Comparison of ENCODE assay signal across 20 cellular contexts in the genomic region with DNA sequence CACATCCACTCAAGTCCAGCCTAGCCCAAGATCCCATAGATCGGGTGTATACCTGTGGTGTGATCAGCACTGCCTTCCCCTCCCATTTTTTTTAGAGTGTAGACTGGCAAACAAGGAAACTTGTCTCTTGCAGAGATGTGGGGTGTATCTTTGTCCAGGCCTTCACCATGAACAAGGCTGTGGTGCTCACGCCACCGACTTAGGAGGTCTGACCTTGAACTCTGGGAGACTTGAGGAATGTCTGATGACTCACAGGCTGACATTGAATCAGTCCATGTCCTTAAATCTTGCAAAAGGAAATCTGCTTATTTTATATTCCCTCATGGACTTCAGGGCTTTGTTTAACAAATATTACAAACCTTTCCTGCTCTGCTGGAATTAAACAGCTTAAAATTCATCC. TPM values are rescaled to one million over a fixed set of nuclear protein-coding genes. Genes with fewer than 3 reads are reported as not detected.
DNase-seq lines count a peak whose midpoint lies in the region; ATAC-seq and TF ChIP-seq lines count a peak whose summit lies in the region.
"Had no signal": no experiment of that assay in that cellular context is flagged by ENCODE, and none has a peak within 500 bp of the region (broad histone marks: within the 10 kb centered on the region; RNA-seq: fewer than 3 reads in every experiment).

No MANE protein-coding gene starts in this region.

- peaks cover 7% of the 10 kb centered on the region for H3K4me1 Mint-ChIP-seq in endothelial cell (ENCODE audit: unreplicated experiment)
- H3K4me1 Mint-ChIP-seq in stimulated activated naive B cell treated with anti-CD40 and anti-IgM and Interleukin-4, amounts not matched to agents 10 μg/mL and 1 μg/mL and 100 μg/mL, for 72 hours: peaks cover 0 to 7% of the 10 kb centered on the region in 2 donors

- H3K27me3 ChIP-seq in mesenchymal stem cell (ENCODE audit: control insufficient read depth in 1 of 2, insufficient read depth in 1 of 2, low read length in 2 of 2): no peaks in the 10 kb centered on the region
- H3K27me3 ChIP-seq: breast epithelium had no signal

- no peak for TF ChIP-seq CTCF in AG09309 (IDR thresholded peaks at IDR 0.05; ENCODE audit: control insufficient read depth, insufficient read depth, low read depth, low read length, missing control alignments)
- no peak for TF ChIP-seq CTCF in endothelial cell (IDR thresholded peaks at IDR 0.05; ENCODE audit: unreplicated experiment)

- H2BK15ac ChIP-seq in mesenchymal stem cell (ENCODE audit: low read depth, poor library complexity, severe bottlenecking): no peak overlapping the region

- H3K18ac ChIP-seq in mesenchymal stem cell (ENCODE audit: low read depth in 1 of 2, low read length in 2 of 2): peak overlapping the region in 1 of 2 experiments; percentile 18

- no peaks in the 10 kb centered on the region for H3K36me3 Mint-ChIP-seq in endothelial cell (ENCODE audit: low read depth, unreplicated experiment)
- H3K36me3 Mint-ChIP-seq in stimulated activated naive B cell treated with anti-CD40 and anti-IgM and Interleukin-4, amounts not matched to agents 10 μg/mL and 1 μg/mL and 100 μg/mL, for 72 hours: no peaks in the 10 kb centered on the region
- H3K36me3 Mint-ChIP-seq: activated naive CD4-positive, alpha-beta T cell treated with anti-CD3 and anti-CD28 coated beads, Interleukin-2, amount 10 ng/mL, durations not matched to agents 7 days and 5 days; immature natural killer cell had no signal

- H3K79me1 ChIP-seq in mesenchymal stem cell (replicated peaks; ENCODE audit: low read length, poor library complexity, severe bottlenecking): no peaks in the 10 kb centered on the region

- peak overlapping the region; percentile 23 for H3K27ac ChIP-seq in mesenchymal stem cell (ENCODE audit: low read length, poor library complexity, severe bottlenecking)
- H3K27ac ChIP-seq: breast epithelium had no signal

- no peaks in the 10 kb centered on the region for H3K36me3 ChIP-seq in mesenchymal stem cell (ENCODE audit: control insufficient read depth in 1 of 2, insufficient read depth in 2 of 2, low read depth in 1 of 2, low read length in 2 of 2)
- H3K36me3 ChIP-seq: breast epithelium had no signal

- peak overlapping the region; percentile 61 for H3K27ac Mint-ChIP-seq in endothelial cell (ENCODE audit: unreplicated experiment)
- H3K27ac Mint-ChIP-seq in stimulated activated naive B cell treated with anti-CD40 and anti-IgM and Interleukin-4, amounts not matched to agents 10 μg/mL and 1 μg/mL and 100 μg/mL, for 72 hours: no peak overlapping the region
- H3K27ac Mint-ChIP-seq: activated naive CD4-positive, alpha-beta T cell treated with anti-CD3 and anti-CD28 coated beads, Interleukin-2, amount 10 ng/mL, durations not matched to agents 7 days and 5 days; nephron progenitor cell had no signal

- H2AK5ac ChIP-seq in mesenchymal stem cell (ENCODE audit: low read length, severe bottlenecking): peak overlapping the region; percentile 89

- intact Hi-C loops in posterior vena cava (cut with DNase I) (no loop called here), cardiac septum (cut with DNase I) (no loop called here)

- H4K8ac ChIP-seq in mesenchymal stem cell (ENCODE audit: low read length): no peak overlapping the region

- no peak overlapping the region for H3K4ac ChIP-seq in mesenchymal stem cell (ENCODE audit: low read depth in 1 of 2, low read length in 2 of 2)

- H3K4me3 ChIP-seq in AG09309 (ENCODE audit: control insufficient read depth, low read depth, low read length) (no peak overlapping the region), mesenchymal stem cell (ENCODE audit: insufficient read depth in 1 of 2, low read depth in 1 of 2, low read length in 2 of 2) (no peak overlapping the region)
- H3K4me3 ChIP-seq: breast epithelium had no signal

- peak overlapping the region; percentile 25 for H2BK120ac ChIP-seq in mesenchymal stem cell (ENCODE audit: low read depth, low read length)

- no peak overlapping the region for H3K23ac ChIP-seq in mesenchymal stem cell (ENCODE audit: low read length in 2 of 2)

- H3K14ac ChIP-seq in mesenchymal stem cell (ENCODE audit: low read length in 2 of 2): no peak overlapping the region

- ATAC-seq in stimulated activated naive B cell treated with anti-CD40 and anti-IgM and Interleukin-4, amounts not matched to agents 10 μg/mL and 1 μg/mL and 100 μg/mL, for 72 hours (replicated peaks): no peak
- ATAC-seq: HCT116 had no signal

- no peaks in the 10 kb centered on the region for H3K9me3 ChIP-seq in mesenchymal stem cell (ENCODE audit: control insufficient read depth, low read length)
- H3K9me3 ChIP-seq: breast epithelium had no signal

- peak overlapping the region in 1 of 2 experiments; percentile 61 for H2BK12ac ChIP-seq in mesenchymal stem cell (ENCODE audit: low read length in 2 of 2)

- H3K9ac ChIP-seq in mesenchymal stem cell (ENCODE audit: low read length): no peak overlapping the region

- DNase-seq in AG09309 (ENCODE audit: low read depth): peak; percentile 39
- DNase-seq in M059J (ENCODE audit: low read depth): peak; percentile 90
- DNase-seq in endothelial cell (ENCODE audit: low spot score): no peak
- DNase-seq in mesenchymal stem cell: peak; percentile 86
- no peak for DNase-seq in stimulated activated naive B cell treated with anti-CD40 and anti-IgM and Interleukin-4, amounts not matched to agents 10 μg/mL and 1 μg/mL and 100 μg/mL, for 72 hours
- DNase-seq in posterior vena cava (ENCODE audit: low spot score): no peak
- DNase-seq in DMS153 (lab: John Stamatoyannopoulos, UW): no peak
- DNase-seq in cardiac septum (ENCODE audit: low spot score): no peak
- DNase-seq: activated CD4-positive, alpha-beta T cell treated with anti-CD3 and anti-CD28 coated beads for 48 hours; activated naive CD4-positive, alpha-beta T cell treated with anti-CD3 and anti-CD28 coated beads, Interleukin-2, amount 10 ng/mL, durations not matched to agents 7 days and 5 days; activated T-cell treated with anti-CD3 and anti-CD28 coated beads for 4 hours; COR-L47; effector CD8-positive, alpha-beta T cell; immature natural killer cell; MM.1S; NCI-H2029; NCI-H526 treated with DMSO at 0.1 percent for 48 hours; nephron progenitor cell had no signal

- 34% methylated on average over 3 of the region's 3 CpGs for WGBS in mesenchymal stem cell

- peak overlapping the region; percentile 5 for H4K91ac ChIP-seq in mesenchymal stem cell (ENCODE audit: low read length)

- H3K4me3 Mint-ChIP-seq in endothelial cell (ENCODE audit: unreplicated experiment): no peak overlapping the region
- no peak overlapping the region for H3K4me3 Mint-ChIP-seq in stimulated activated naive B cell treated with anti-CD40 and anti-IgM and Interleukin-4, amounts not matched to agents 10 μg/mL and 1 μg/mL and 100 μg/mL, for 72 hours
- H3K4me3 Mint-ChIP-seq: activated naive CD4-positive, alpha-beta T cell treated with anti-CD3 and anti-CD28 coated beads, Interleukin-2, amount 10 ng/mL, durations not matched to agents 7 days and 5 days; immature natural killer cell; nephron progenitor cell had no signal

- no peak overlapping the region for H3K4me2 ChIP-seq in mesenchymal stem cell (ENCODE audit: low read length, poor library complexity, severe bottlenecking)

- peaks cover 5% of the 10 kb centered on the region for H3K27me3 Mint-ChIP-seq in endothelial cell (ENCODE audit: unreplicated experiment)
- peaks cover 6 to 11% of the 10 kb centered on the region in 2 donors for H3K27me3 Mint-ChIP-seq in stimulated activated naive B cell treated with anti-CD40 and anti-IgM and Interleukin-4, amounts not matched to agents 10 μg/mL and 1 μg/mL and 100 μg/mL, for 72 hours

- H3K9me3 Mint-ChIP-seq in endothelial cell (ENCODE audit: unreplicated experiment): no peaks in the 10 kb centered on the region
- H3K9me3 Mint-ChIP-seq in stimulated activated naive B cell treated with anti-CD40 and anti-IgM and Interleukin-4, amounts not matched to agents 10 μg/mL and 1 μg/mL and 100 μg/mL, for 72 hours: no peaks in the 10 kb centered on the region
- H3K9me3 Mint-ChIP-seq: activated naive CD4-positive, alpha-beta T cell treated with anti-CD3 and anti-CD28 coated beads, Interleukin-2, amount 10 ng/mL, durations not matched to agents 7 days and 5 days; immature natural killer cell; nephron progenitor cell had no signal

- H2BK5ac ChIP-seq in mesenchymal stem cell (ENCODE audit: low read depth, low read length, poor library complexity, severe bottlenecking): no peak overlapping the region

- H2AFZ ChIP-seq in mesenchymal stem cell (ENCODE audit: low read depth, low read length): no peak overlapping the region

- peaks cover 22% of the 10 kb centered on the region for H3K4me1 ChIP-seq in mesenchymal stem cell (ENCODE audit: control insufficient read depth, insufficient read depth, low read depth, low read length)
- H3K4me1 ChIP-seq: breast epithelium had no signal

RNA-seq across cellular contexts. Expression of a gene that starts 4.5 kb away (rescaled TPM):
- total RNA-seq in M059J (2014; rRNA removed; shearing (Covaris generic)): 11.7 and 19.7 TPM in 2 replicates
- total RNA-seq in endothelial cell (ENCODE audit: unreplicated experiment): 51.5 TPM
- 39.3 TPM for polyA plus RNA-seq in mesenchymal stem cell (2013, experiment 1 of 2)
- polyA plus RNA-seq in mesenchymal stem cell (2013, experiment 2 of 2): 37.2 TPM
- 100 to 1,000 TPM in 1 of 2 donors, 10 to 100 TPM in 1; 87.8 to 116 TPM for total RNA-seq in posterior vena cava
- 84.3 TPM for total RNA-seq in cardiac septum

Comparison
In these comparisons a context has a peak if more than half of its experiments do, and no peak if none do; other contexts are left out.
1. DNase-seq: peak in AG09309 (single experiment), M059J (single experiment) and mesenchymal stem cell (single experiment); none in endothelial cell (single experiment), stimulated activated naive B cell treated with anti-CD40 and anti-IgM and Interleukin-4, amounts not matched to agents 10 μg/mL and 1 μg/mL and 100 μg/mL, for 72 hours (single experiment), posterior vena cava (single experiment), DMS153 (single experiment) and cardiac septum (single experiment).